ENCODE assay signal across 13 cellular contexts in genomic region chr17:10177921-10178788, GRCh38. TPM values are rescaled to one million over a fixed set of nuclear protein-coding genes. Genes with fewer than 3 reads are reported as not detected.
A peak's percentile ranks its signal among the peaks of the same experiment; 100 is the strongest.
DNase-seq lines count a peak whose midpoint lies in the region; ATAC-seq and TF ChIP-seq lines count a peak whose summit lies in the region.
"Had no signal": no experiment of that assay in that cellular context is flagged by ENCODE, and none has a peak within 500 bp of the region (broad histone marks: within the 10 kb centered on the region; RNA-seq: fewer than 3 reads in every experiment).

No MANE protein-coding gene starts in this region.

- H3K4me1 Mint-ChIP-seq in glutamatergic neuron (ENCODE audit: low read depth, unreplicated experiment): peaks cover 13% of the 10 kb centered on the region
- H3K4me1 Mint-ChIP-seq: activated naive CD8-positive, alpha-beta T cell treated with anti-CD3 and anti-CD28 coated beads, Interleukin-2, amount 10 ng/mL, durations not matched to agents 7 days and 5 days had no signal

- peaks cover 4% of the 10 kb centered on the region for H3K27me3 Mint-ChIP-seq in glutamatergic neuron (ENCODE audit: unreplicated experiment)
- H3K27me3 Mint-ChIP-seq: activated CD8-positive, alpha-beta T cell treated with anti-CD3 and anti-CD28 coated beads for 36 hours had no signal

- peak overlapping the region; percentile 80 for H3K9ac ChIP-seq in NT2/D1 (ENCODE audit: insufficient read length, low read depth)

- H3K4me1 ChIP-seq in NT2/D1 (ENCODE audit: insufficient read depth, insufficient read length) (peaks cover 20% of the 10 kb centered on the region), testis (no peaks in the 10 kb centered on the region)

- intact Hi-C loops in posterior vena cava (cut with DNase I) (loop anchor here in 1 of 2 donors (10.0 kb wide), 1 partner anchor 53 kb away; no protein-coding TSS in a partner anchor), testis (cut with DNase I; ENCODE audit: low total_unique reads) (no loop called here)

- ATAC-seq in HG03175 (IDR thresholded peaks at IDR 0.05; ENCODE audit: unreplicated experiment): no peak
- ATAC-seq: activated CD8-positive, alpha-beta T cell treated with anti-CD3 and anti-CD28 coated beads for 36 hours had no signal

- in situ Hi-C loops in G401 (cut with HindIII; ENCODE audit: low sequenced_read_pairs): no loop called here

- no peak for TF ChIP-seq POLR2A in testis (IDR thresholded peaks at IDR 0.05)

- no peaks in the 10 kb centered on the region for H3K36me3 Mint-ChIP-seq in glutamatergic neuron (ENCODE audit: unreplicated experiment)
- H3K36me3 Mint-ChIP-seq: activated naive CD8-positive, alpha-beta T cell treated with anti-CD3 and anti-CD28 coated beads, Interleukin-2, amount 10 ng/mL, durations not matched to agents 7 days and 5 days had no signal

- peaks cover 6% of the 10 kb centered on the region for H3K9me3 Mint-ChIP-seq in glutamatergic neuron (ENCODE audit: unreplicated experiment)
- H3K9me3 Mint-ChIP-seq: activated CD8-positive, alpha-beta T cell treated with anti-CD3 and anti-CD28 coated beads for 36 hours; activated naive CD8-positive, alpha-beta T cell treated with anti-CD3 and anti-CD28 coated beads, Interleukin-2, amount 10 ng/mL, durations not matched to agents 7 days and 5 days; T-helper 1 cell treated with Interleukin-12 subunit alpha and Interleukin-12 subunit beta and Interleukin-4 antibody, amounts not matched to agents 30 μg/mL and 1 μg/mL, for 36 hours had no signal

- H3K27ac Mint-ChIP-seq in glutamatergic neuron (ENCODE audit: unreplicated experiment): no peak overlapping the region
- H3K27ac Mint-ChIP-seq: activated CD8-positive, alpha-beta T cell treated with anti-CD3 and anti-CD28 coated beads for 36 hours; activated naive CD8-positive, alpha-beta T cell treated with anti-CD3 and anti-CD28 coated beads, Interleukin-2, amount 10 ng/mL, durations not matched to agents 7 days and 5 days; T-helper 1 cell treated with Interleukin-12 subunit alpha and Interleukin-12 subunit beta and Interleukin-4 antibody, amounts not matched to agents 30 μg/mL and 1 μg/mL, for 36 hours had no signal

- H3K36me3 ChIP-seq in NT2/D1 (ENCODE audit: insufficient read depth, insufficient read length, low read length): no peaks in the 10 kb centered on the region
- H3K36me3 ChIP-seq in testis (ENCODE audit: low read depth, missing control alignments): no peaks in the 10 kb centered on the region

- H3K9me3 ChIP-seq in NT2/D1 (ENCODE audit: insufficient read depth, low read length) (0 out of 2 replicates have a peak, but pooled peaks cover under 1% of the 10 kb centered on the region), testis (no peaks in the 10 kb centered on the region)

- TF ChIP-seq CTCF in glutamatergic neuron (IDR thresholded peaks at IDR 0.05; ENCODE audit: partially characterized antibody, unreplicated experiment): no peak
- TF ChIP-seq CTCF in testis (IDR thresholded peaks at IDR 0.05): no peak

- no peak overlapping the region for H3K4me3 Mint-ChIP-seq in glutamatergic neuron (ENCODE audit: unreplicated experiment)
- H3K4me3 Mint-ChIP-seq: activated CD8-positive, alpha-beta T cell treated with anti-CD3 and anti-CD28 coated beads for 36 hours; activated naive CD8-positive, alpha-beta T cell treated with anti-CD3 and anti-CD28 coated beads, Interleukin-2, amount 10 ng/mL, durations not matched to agents 7 days and 5 days; T-helper 1 cell treated with Interleukin-12 subunit alpha and Interleukin-12 subunit beta and Interleukin-4 antibody, amounts not matched to agents 30 μg/mL and 1 μg/mL, for 36 hours had no signal

- no peak overlapping the region for H3K27ac ChIP-seq in testis

- no peaks in the 10 kb centered on the region for H3K27me3 ChIP-seq in NT2/D1 (ENCODE audit: insufficient read depth, insufficient read length)
- H3K27me3 ChIP-seq in testis: no peaks in the 10 kb centered on the region

- peak; percentile 8 for DNase-seq in G401 (ENCODE audit: low spot score)
- DNase-seq in NT2/D1 (ENCODE audit: low read depth, low spot score): peak; percentile 75
- DNase-seq in glutamatergic neuron: peak; percentile 32
- DNase-seq in posterior vena cava (ENCODE audit: low spot score): peak; percentile 68
- DNase-seq in testis: no peak
- no peak for DNase-seq in DMS153 treated with DMSO at 0.1 percent for 48 hours (lab: John Stamatoyannopoulos, UW; ENCODE audit: unreplicated experiment)
- DNase-seq in NCI-H69 (lab: John Stamatoyannopoulos, UW): no peak
- DNase-seq: activated CD8-positive, alpha-beta T cell treated with anti-CD3 and anti-CD28 coated beads for 36 hours; activated naive CD8-positive, alpha-beta T cell treated with anti-CD3 and anti-CD28 coated beads, Interleukin-2, amount 10 ng/mL, durations not matched to agents 7 days and 5 days; NCI-H2029 treated with DMSO at 0.1 percent for 48 hours; stimulated activated CD4-positive, alpha-beta T cell treated with anti-CD3 and anti-CD28 coated beads, Interleukin-12 subunit alpha, Interleukin-12 subunit beta, amount 100 ng/mL, for 4 hours had no signal

- H3K4me3 ChIP-seq in NT2/D1 (ENCODE audit: insufficient read length, low read depth): no peak overlapping the region
- no peak overlapping the region for H3K4me3 ChIP-seq in testis

- WGBS in testis, 2 donors: 83 to 87% methylated on average over 13 of the region's 13 CpGs

RNA-seq across cellular contexts. Expression of gene GAS7, which starts 20.3 kb away (rescaled TPM):
- 12.6 and 14.3 TPM in 2 replicates for total RNA-seq in G401 (2014; rRNA removed; shearing (Covaris generic))
- total RNA-seq in glutamatergic neuron (ENCODE audit: unreplicated experiment): 2.0 TPM
- 100 to 1,000 TPM in 1 of 2 donors, 10 to 100 TPM in 1; 70.6 to 190 TPM for total RNA-seq in posterior vena cava
- 100 to 1,000 TPM; 152 to 184 TPM for total RNA-seq in testis
- polyA plus RNA-seq in testis (ENCODE audit: insufficient read depth, low read depth, low replicate concordance): 70.2 TPM

Comparison
In these comparisons a context has a peak if more than half of its experiments do, and no peak if none do; other contexts are left out.
1. DNase-seq: peak in G401 (single experiment), NT2/D1 (single experiment), glutamatergic neuron (single experiment) and posterior vena cava (single experiment); none in testis (single experiment), DMS153 treated with DMSO at 0.1 percent for 48 hours (single experiment) and NCI-H69 (single experiment).